8 cellular contexts compared by ENCODE assay signal in genomic region chr7:80134536-80135305, GRCh38. TPM values are rescaled to one million over a fixed set of nuclear protein-coding genes. Genes with fewer than 3 reads are reported as not detected.
DNase-seq lines count a peak whose midpoint lies in the region; ATAC-seq, FAIRE-seq and TF ChIP-seq lines count a peak whose summit lies in the region.

Gene GNAI1 (plus strand): TSS chr7:80134831. CDS start chr7:80135161, 330 bp downstream.

- H3K9ac ChIP-seq in K562 (ENCODE audit: insufficient read depth in 1 of 2, low read depth in 2 of 2, low read length in 2 of 2), result no peak within 1 kb of the TSS

- no peaks in the 10 kb centered on the region for H3K79me2 ChIP-seq in K562 (ENCODE audit: control insufficient read depth, insufficient read depth, low read length)

- 18% methylated on average over 50 of the region's 92 CpGs for WGBS in K562 (ENCODE audit: insufficient coverage, low coverage, missing lambda C conversion rate)
- under 1% methylated on average over 53 of the region's 92 CpGs for WGBS in prostate gland

- no peak within 1 kb of the TSS for H2AFZ ChIP-seq in K562 (ENCODE audit: low read depth, low read length)

- intact Hi-C loops in K562 (cut with micrococcal nuclease) (no loop called here), prostate gland (cut with DNase I) (loop anchor here (5.0 kb wide), 1 partner anchor 258 kb away; no protein-coding TSS in a partner anchor)

- TF ChIP-seq CTCF in K562 (IDR thresholded peaks at IDR 0.05 in 2 of 3, conservative IDR thresholded peaks at IDR 0.05 in 1 of 3; ENCODE audit: insufficient read depth in 2 of 3, low read depth in 1 of 3, low read length in 3 of 3) (no peak), prostate gland (IDR thresholded peaks at IDR 0.05) (peak in 3 of 4 experiments; percentile 27 to 46 (median 32))

- H3K4me3 ChIP-seq in K562 (0 out of 2 replicates have a peak within 1 kb of the TSS, but pooled peaks have one; percentile 5), prostate gland (peak within 1 kb of the TSS; percentile 85 to 89)

- TF ChIP-seq POLR2A in K562 (conservative IDR thresholded peaks at IDR 0.05), result no peak
- TF ChIP-seq POLR2A in prostate gland (IDR thresholded peaks at IDR 0.05), result peak; percentile 64

- H3K36me3 ChIP-seq in K562 (ENCODE audit: control insufficient read depth, insufficient read depth, low read length) (no peaks in the 10 kb centered on the region), prostate gland (no peaks in the 10 kb centered on the region)

- CTCF ChIA-PET in K562 (lab: Yijun Ruan, JAX; ENCODE audit: low intra/inter-chr PET ratio), result no interaction called here

- in situ Hi-C loops in K562 (cut with MboI), result loop anchor here (5.0 kb wide), 1 partner anchor 462 kb away; no protein-coding TSS in a partner anchor

- no peak within 1 kb of the TSS for H3K27ac ChIP-seq in K562 (ENCODE audit: extremely low read depth, low read depth, low read length)
- peak within 1 kb of the TSS; percentile 86 to 87 for H3K27ac ChIP-seq in prostate gland

- FAIRE-seq in K562 (lab: Jason Lieb, UNC), result no peak

- no TSS peak for BruUV-seq in K562 (replicated peaks; lab: Mats Ljungman, UMichigan)

- TF ChIP-seq EP300 in K562 (IDR thresholded peaks at IDR 0.05; ENCODE audit: low read length), result no peak

- TF ChIP-seq RAD21 in K562 (CRISPR knock-in tag; conservative IDR thresholded peaks at IDR 0.05 in 1 of 2, IDR thresholded peaks at IDR 0.05 in 1 of 2), result no peak

- ATAC-seq in K562 (peak; percentile 50), HG02884 (IDR thresholded peaks at IDR 0.05; ENCODE audit: unreplicated experiment) (no peak)

- POLR2A ChIA-PET in K562 (lab: Yijun Ruan, JAX), result no interaction called here

- H3K4me2 ChIP-seq in K562 (ENCODE audit: insufficient read depth, low read length), result no peak within 1 kb of the TSS

- no peaks in the 10 kb centered on the region for H3K9me1 ChIP-seq in K562 (ENCODE audit: control insufficient read depth, insufficient read depth, low read length)

- H3K27me3 ChIP-seq in K562 (ENCODE audit: control insufficient read depth in 2 of 2, insufficient read depth in 2 of 2, low read length in 2 of 2) (peaks cover 0 to 3% of the 10 kb centered on the region in 2 experiments; a peak in 1 of 5 replicates), prostate gland (replicated peaks; ENCODE audit: insufficient read depth) (no peaks in the 10 kb centered on the region)

- H3K9me3 ChIP-seq in K562 (replicated peaks; ENCODE audit: control insufficient read depth, insufficient read depth, low read depth, low read length), result no peaks in the 10 kb centered on the region
- no peaks in the 10 kb centered on the region for H3K9me3 ChIP-seq in prostate gland

- DNase-seq in activated gamma-delta T cell treated with Interleukin-2 at 50 U/mL for 16 hours (peak; percentile 5), activated gamma-delta T cell (lab: John Stamatoyannopoulos, UW) (no peak), HPDE6-E6E7 (ENCODE audit: extremely low spot score) (peak; percentile 65), RPMI8226 (peak; percentile 88), K562 (ENCODE audit: extremely low read depth in 1 of 4, low spot score in 3 of 4) (peak in 2 of 4 experiments; percentile 2 to 23), hippocampal formation (lab: John Stamatoyannopoulos, UW) (peak; percentile 65 to 78), prostate gland (ENCODE audit: low spot score) (peak; percentile 44)

- H3K4me1 ChIP-seq in K562 (replicated peaks in 1 of 2; ENCODE audit: control insufficient read depth in 2 of 2, insufficient read depth in 2 of 2, low read length in 2 of 2), result peaks cover 0 to 11% of the 10 kb centered on the region in 2 experiments; a peak in 1 of 5 replicates
- peaks cover 5% of the 10 kb centered on the region for H3K4me1 ChIP-seq in prostate gland (replicated peaks)

- H4K20me1 ChIP-seq in K562 (replicated peaks; ENCODE audit: control insufficient read depth, insufficient read depth, low read length), result no peaks in the 10 kb centered on the region

TF ChIP-seq in K562, 482 proteins besides CTCF, POLR2A, EP300 and RAD21:
- TF ChIP-seq SRSF1 (IDR thresholded peaks at IDR 0.05; ENCODE audit: low read depth, low read length) (no peak), HNRNPH1 (optimal IDR thresholded peaks at IDR 0.05; ENCODE audit: low read depth, low read length) (no peak), PCBP1 (IDR thresholded peaks at IDR 0.05; ENCODE audit: low read depth, low read length, poor library complexity, severe bottlenecking) (peak; percentile 35)

RNA-seq across cellular contexts. Expression of gene GNAI1, which starts in this region (rescaled TPM):
- total RNA-seq in K562 (2011; cell fraction: chromatin; rRNA removed; ENCODE audit: low replicate concordance), result not detected in 2 replicates
- not detected in 2 replicates for total RNA-seq in K562 (2011; cell fraction: nucleolus; rRNA removed)
- total RNA-seq in K562 (2011; cell fraction: nucleoplasm; rRNA removed), result not detected in 2 replicates
- total RNA-seq in K562 (2014; rRNA removed) (not detected in 2 replicates), K562 (2014; rRNA removed; fragmentation: Illumina TruSeq; extraction: Trizol) (not detected in 2 replicates), K562 (2015; rRNA removed; fragmentation: Illumina TruSeq; extraction: Trizol) (not detected in 2 replicates), K562 (2021) (0.13 TPM in 1 of 2 replicates, not detected in the other), prostate gland (10 to 100 TPM; 30.2 to 40.4 TPM)
- polyA plus RNA-seq in K562 (2011; rRNA removed) (0.08 TPM in 1 of 2 replicates, not detected in the other), K562 (2014; fragmentation: Illumina TruSeq; extraction: Trizol) (not detected in 2 replicates), K562 (2014; fragmentation: Nextera tagmentation; extraction: Ambion mirVana) (under 1 TPM in 1 of 2 experiments, not detected in 1; 0.03 TPM), K562 (2014; rRNA removed) (not detected in 2 replicates)
- polyA plus RNA-seq in K562 (2011; cell fraction: cytosol; rRNA removed), result not detected in 2 replicates
- not detected in 2 replicates for polyA plus RNA-seq in K562 (2011; cell fraction: nucleus; rRNA removed)
- 0.04 and 0.06 TPM in 2 replicates for polyA plus RNA-seq in K562 (2012)
- polyA minus RNA-seq in K562 (2011; rRNA and poly(A)+ RNA removed), result not detected in 2 replicates
- not detected in 2 replicates for polyA minus RNA-seq in K562 (2011; cell fraction: cytosol; rRNA and poly(A)+ RNA removed)
- polyA minus RNA-seq in K562 (2011; cell fraction: nucleus; rRNA and poly(A)+ RNA removed), result under 0.01 TPM in 1 of 2 replicates, not detected in the other

Comparison
In these comparisons a context has a peak if more than half of its experiments do, and no peak if none do; other contexts are left out.
1. RNA of gene GNAI1 (total RNA-seq): 30.2 to 40.4 TPM in prostate gland; 0.13 TPM in K562; every median in the first group is over 10 times any median in the second.
2. Peak in ATAC-seq and H3K4me3 ChIP-seq in K562; RNA of the gene not detected or under 1 TPM.
3. CTCF ChIP-seq: peak in prostate gland (3 of 4); none in K562 (0 of 3).